8 cellular contexts compared by ENCODE assay signal in genomic region chr6:24283043-24283985, GRCh38.
DNase-seq lines count a peak whose midpoint lies in the region; ATAC-seq and TF ChIP-seq lines count a peak whose summit lies in the region.

No MANE protein-coding gene starts in this region.

- peaks cover 4% of the 10 kb centered on the region for H3K4me1 ChIP-seq in foreskin keratinocyte

- peaks cover 6% of the 10 kb centered on the region for H3K4me1 Mint-ChIP-seq in activated T-helper 17 cell treated with anti-CD3 and anti-CD28 coated beads, Interleukin-2, amount 50 U/mL, for 72 hours
- peaks cover 6% of the 10 kb centered on the region for H3K4me1 Mint-ChIP-seq in activated T-helper 2 cell treated with anti-CD3 and anti-CD28 coated beads, Interferon-gamma antibody, Interleukin-2, Interleukin-4, amounts not matched to agents 10 μg/mL and 5 μg/mL and 100 μg/mL, durations not matched to agents 14 hours and 24 hours and 36 hours (ENCODE audit: low read depth)

- ATAC-seq in GM21619 (IDR thresholded peaks at IDR 0.05; ENCODE audit: unreplicated experiment) (peak; percentile 75), foreskin keratinocyte (peak; percentile 98)
- ATAC-seq in activated T-helper 17 cell treated with anti-CD3 and anti-CD28 coated beads, Interleukin-2, amount 50 U/mL, for 72 hours (replicated peaks) = peak; percentile 74

- no peaks in the 10 kb centered on the region for H3K36me3 Mint-ChIP-seq in activated T-helper 17 cell treated with anti-CD3 and anti-CD28 coated beads, Interleukin-2, amount 50 U/mL, for 72 hours (ENCODE audit: low read depth)
- no peaks in the 10 kb centered on the region for H3K36me3 Mint-ChIP-seq in activated T-helper 2 cell treated with anti-CD3 and anti-CD28 coated beads, Interferon-gamma antibody, Interleukin-2, Interleukin-4, amounts not matched to agents 10 μg/mL and 5 μg/mL and 100 μg/mL, durations not matched to agents 14 hours and 24 hours and 36 hours (ENCODE audit: low read depth)

- TF ChIP-seq CTCF in foreskin keratinocyte (conservative IDR thresholded peaks at IDR 0.05) = peak; percentile 89

- peaks cover 7% of the 10 kb centered on the region for H3K27me3 Mint-ChIP-seq in activated T-helper 17 cell treated with anti-CD3 and anti-CD28 coated beads, Interleukin-2, amount 50 U/mL, for 72 hours
- peaks cover 3% of the 10 kb centered on the region for H3K27me3 Mint-ChIP-seq in activated T-helper 2 cell treated with anti-CD3 and anti-CD28 coated beads, Interferon-gamma antibody, Interleukin-2, Interleukin-4, amounts not matched to agents 10 μg/mL and 5 μg/mL and 100 μg/mL, durations not matched to agents 14 hours and 24 hours and 36 hours (ENCODE audit: low read depth)

- no peaks in the 10 kb centered on the region for H3K27me3 ChIP-seq in foreskin keratinocyte

- no peak overlapping the region for H3K4me3 Mint-ChIP-seq in activated T-helper 17 cell treated with anti-CD3 and anti-CD28 coated beads, Interleukin-2, amount 50 U/mL, for 72 hours
- H3K4me3 Mint-ChIP-seq in activated T-helper 2 cell treated with anti-CD3 and anti-CD28 coated beads, Interferon-gamma antibody, Interleukin-2, Interleukin-4, amounts not matched to agents 10 μg/mL and 5 μg/mL and 100 μg/mL, durations not matched to agents 14 hours and 24 hours and 36 hours (ENCODE audit: low read depth) = no peak overlapping the region

- DNase-seq in ELR (ENCODE audit: low read depth) = peak; percentile 83
- peak in 64 of 76 experiments; percentile 9 to 78 (median 48) for DNase-seq in HUDEP-2 (lab: John Stamatoyannopoulos, UW; ENCODE audit: unreplicated experiment in 76 of 76)
- peak; percentile 80 for DNase-seq in NCI-H82 treated with DMSO at 0.1 percent for 48 hours (lab: John Stamatoyannopoulos, UW; ENCODE audit: unreplicated experiment)
- peak; percentile 70 to 83 for DNase-seq in foreskin keratinocyte
- peak; percentile 67 for DNase-seq in non-pigmented ciliary epithelial cell (ENCODE audit: low read depth)
- DNase-seq in activated T-helper 2 cell treated with anti-CD3 and anti-CD28 coated beads, Interferon-gamma antibody, Interleukin-2, Interleukin-4, amounts not matched to agents 10 μg/mL and 5 μg/mL and 100 μg/mL, durations not matched to agents 14 hours and 24 hours and 36 hours (ENCODE audit: low spot score) = no peak

- H3K9me3 Mint-ChIP-seq in activated T-helper 17 cell treated with anti-CD3 and anti-CD28 coated beads, Interleukin-2, amount 50 U/mL, for 72 hours = no peaks in the 10 kb centered on the region
- no peaks in the 10 kb centered on the region for H3K9me3 Mint-ChIP-seq in activated T-helper 2 cell treated with anti-CD3 and anti-CD28 coated beads, Interferon-gamma antibody, Interleukin-2, Interleukin-4, amounts not matched to agents 10 μg/mL and 5 μg/mL and 100 μg/mL, durations not matched to agents 14 hours and 24 hours and 36 hours

- no peak overlapping the region for H3K27ac Mint-ChIP-seq in activated T-helper 17 cell treated with anti-CD3 and anti-CD28 coated beads, Interleukin-2, amount 50 U/mL, for 72 hours
- no peak overlapping the region for H3K27ac Mint-ChIP-seq in activated T-helper 2 cell treated with anti-CD3 and anti-CD28 coated beads, Interferon-gamma antibody, Interleukin-2, Interleukin-4, amounts not matched to agents 10 μg/mL and 5 μg/mL and 100 μg/mL, durations not matched to agents 14 hours and 24 hours and 36 hours

- no peak overlapping the region for H3K27ac ChIP-seq in foreskin keratinocyte

- intact Hi-C loops in activated T-helper 2 cell treated with anti-CD3 and anti-CD28 coated beads, Interferon-gamma antibody, Interleukin-2, Interleukin-4, amounts not matched to agents 10 μg/mL and 5 μg/mL and 100 μg/mL, durations not matched to agents 14 hours and 24 hours and 36 hours (cut with micrococcal nuclease) = loop anchor here (10.0 kb wide), 1 partner anchor 411 kb away; no protein-coding TSS in a partner anchor
